In genomic region chr20:33419140-33419974, GRCh38 we compare ENCODE assay signal across 1 cellular context.
TF ChIP-seq lines count a peak whose summit lies in the region.

No MANE protein-coding gene starts in this region.

TF ChIP-seq in K562, 482 proteins besides CTCF, POLR2A, EP300 and RAD21 (continued from another document):
- no peak for TF ChIP-seq MXD1 (CRISPR knock-in tag; IDR thresholded peaks at IDR 0.05; ENCODE audit: borderline replicate concordance, poor library complexity, severe bottlenecking)
- 0 out of 2 replicates have a peak, but pooled peaks have one; percentile 54 for TF ChIP-seq ZKSCAN8 (CRISPR knock-in tag; IDR thresholded peaks at IDR 0.05)
- TF ChIP-seq ZNF174 (CRISPR knock-in tag; IDR thresholded peaks at IDR 0.05) = no peak
- no peak for TF ChIP-seq RHOXF2B (CRISPR knock-in tag; conservative IDR thresholded peaks at IDR 0.05)
- TF ChIP-seq ZBTB49 (CRISPR knock-in tag; IDR thresholded peaks at IDR 0.05; ENCODE audit: borderline replicate concordance) = no peak
- no peak for TF ChIP-seq HNRNPH1 (optimal IDR thresholded peaks at IDR 0.05; ENCODE audit: low read depth, low read length)
- TF ChIP-seq SMARCC2 (IDR thresholded peaks at IDR 0.05; ENCODE audit: low read depth) = peak; percentile 70; the same call in 1 of the 2 replicates
- no peak for TF ChIP-seq ZNF655 (CRISPR knock-in tag; IDR thresholded peaks at IDR 0.05)
- TF ChIP-seq SIRT6 (IDR thresholded peaks at IDR 0.05; ENCODE audit: low read depth, low read length) = no peak
- TF ChIP-seq MAZ (CRISPR knock-in tag; conservative IDR thresholded peaks at IDR 0.05 in 1 of 2, IDR thresholded peaks at IDR 0.05 in 1 of 2) = peak in 1 of 2 experiments; percentile 40; a peak in 1 of 4 replicates
- 0 out of 2 replicates have a peak, but pooled peaks have one; percentile 16 for TF ChIP-seq MITF (IDR thresholded peaks at IDR 0.05)
